24 cellular contexts compared by ENCODE assay signal in genomic region chr11:93497575-93497974, GRCh38. TPM values are rescaled to one million over a fixed set of nuclear protein-coding genes. Genes with fewer than 3 reads are reported as not detected.
A peak's percentile ranks its signal among the peaks of the same experiment; 100 is the strongest.
DNase-seq lines count a peak whose midpoint lies in the region; ATAC-seq and TF ChIP-seq lines count a peak whose summit lies in the region.
"Had no signal": no experiment of that assay in that cellular context is flagged by ENCODE, and none has a peak within 500 bp of the region (broad histone marks: within the 10 kb centered on the region; RNA-seq: fewer than 3 reads in every experiment).

No MANE protein-coding gene starts in this region.

- peak; percentile 28 for ATAC-seq in Right ventricle myocardium superior (ENCODE audit: poor library complexity)
- ATAC-seq in left ventricle myocardium superior: no peak
- peak; percentile 21 for ATAC-seq in left lung
- ATAC-seq in GM18870 (IDR thresholded peaks at IDR 0.05; ENCODE audit: unreplicated experiment): no peak
- ATAC-seq in HG03565 (IDR thresholded peaks at IDR 0.05; ENCODE audit: unreplicated experiment): no peak
- ATAC-seq: A549; effector memory CD8-positive, alpha-beta T cell; stimulated activated naive CD8-positive, alpha-beta T cell treated with anti-CD3 and anti-CD28 coated beads, Interleukin-15, amount 100 ng/mL, for 72 hours had no signal

- H3K9me3 ChIP-seq in left lung: no peaks in the 10 kb centered on the region
- H3K9me3 ChIP-seq: A549, breast epithelium, HAP-1, left ventricle myocardium inferior, Peyer's patch, tibial artery had no signal

- DNase-seq in Right ventricle myocardium superior (no peak), left ventricle myocardium superior (no peak), NOMO-1 (lab: John Stamatoyannopoulos, UW; ENCODE audit: unreplicated experiment in 2 of 2) (peak; percentile 45 to 67), left lung (no peak), mesenteric fat pad (ENCODE audit: low spot score) (no peak), GF-D8 (lab: John Stamatoyannopoulos, UW) (no peak)
- DNase-seq: activated CD4-positive, alpha-beta T cell treated with anti-CD3 and anti-CD28 coated beads, Interleukin-2, amount 10 ng/mL, durations not matched to agents 7 days and 5 days; activated naive CD4-positive, alpha-beta T cell treated with anti-CD3 and anti-CD28 coated beads, Interleukin-2, amount 50 U/mL, for 16 hours; amygdala; DMS79 treated with DMSO at 0.1 percent for 48 hours; effector memory CD8-positive, alpha-beta T cell; foreskin melanocyte; left ventricle myocardium inferior; NCI-H2081 treated with DMSO at 0.1 percent for 48 hours; NCI-H345; Peyer's patch; stimulated activated naive CD8-positive, alpha-beta T cell treated with anti-CD3 and anti-CD28 coated beads, Interleukin-15, amount 100 ng/mL, for 72 hours; tibial artery; WERI-Rb-1 had no signal

- no peak for TF ChIP-seq CTCF in left lung (IDR thresholded peaks at IDR 0.05)

- H3K4me1 ChIP-seq in left lung: peaks cover 0 to 12% of the 10 kb centered on the region in 2 donors
- H3K4me1 ChIP-seq: breast epithelium, tibial artery had no signal

- no peak overlapping the region for H3K4me3 ChIP-seq in left lung
- H3K4me3 ChIP-seq: A549, breast epithelium, HAP-1, left ventricle myocardium inferior, Peyer's patch, tibial artery had no signal

- no peak overlapping the region for H3K27ac ChIP-seq in left lung
- H3K27ac ChIP-seq: left ventricle myocardium inferior, tibial artery, WERI-Rb-1 had no signal

- intact Hi-C loops in Right ventricle myocardium superior (cut with DNase I): no loop called here
- intact Hi-C loops in left ventricle myocardium superior (cut with micrococcal nuclease): no loop called here
- intact Hi-C loops in left lung (cut with DNase I): no loop called here

- no peaks in the 10 kb centered on the region for H3K27me3 ChIP-seq in left lung
- H3K27me3 ChIP-seq: breast epithelium, Peyer's patch, tibial artery had no signal

- peaks cover 0 to 6% of the 10 kb centered on the region in 2 donors for H3K36me3 ChIP-seq in left lung
- H3K36me3 ChIP-seq: breast epithelium, Peyer's patch had no signal

RNA-seq across cellular contexts. Expression of gene SMCO4, which starts 45.6 kb away (rescaled TPM):
- total RNA-seq in Right ventricle myocardium superior (43.4 TPM), left ventricle myocardium superior (50.7 TPM), left lung (10 to 100 TPM; 42.7 to 56.0 TPM), mesenteric fat pad (17.3 TPM)

Comparison
In these comparisons a context has a peak if more than half of its experiments do, and no peak if none do; other contexts are left out.
1. ATAC-seq: peak in Right ventricle myocardium superior (single experiment) and left lung (single experiment); none in left ventricle myocardium superior (single experiment), GM18870 (single experiment) and HG03565 (single experiment).
2. DNase-seq: peak in NOMO-1 (2 of 2); none in Right ventricle myocardium superior (single experiment), left ventricle myocardium superior (single experiment), left lung (0 of 2), mesenteric fat pad (single experiment) and GF-D8 (single experiment).